9 cellular contexts compared by ENCODE assay signal in genomic region chr18:37958499-37958898, GRCh38.
"Had no signal": no experiment of that assay in that cellular context is flagged by ENCODE, and none has a peak within 500 bp of the region (broad histone marks: within the 10 kb centered on the region; RNA-seq: fewer than 3 reads in every experiment).

No MANE protein-coding gene starts in this region.

- H2AFZ ChIP-seq: GM23338 had no signal

- H3K4me3 Mint-ChIP-seq: GM23338, H9 had no signal

- FAIRE-seq: H1, H54, HTR-8/SVneo, K562 had no signal

- H3K4me1 Mint-ChIP-seq: GM23338, H9 had no signal

- H3K4me2 ChIP-seq: GM23338 had no signal

- H3K4me3 ChIP-seq: GM23338, K562 had no signal

- ATAC-seq: GM23338, K562 had no signal

- DNase-seq: H9, HCEC 1CT, IMR-90, KG1 had no signal

- H3K27ac Mint-ChIP-seq: GM23338, H9 had no signal
